ENCODE assay signal across 1 cellular context in genomic region chr11:63250162-63251050, GRCh38.
TF ChIP-seq lines count a peak whose summit lies in the region.

No MANE protein-coding gene starts in this region.

TF ChIP-seq in HepG2, 621 proteins besides CTCF, POLR2A, EP300 and RAD21 (continued from another document and continues in another):
- peak; percentile 88 for TF ChIP-seq SKIL (CRISPR knock-in tag; IDR thresholded peaks at IDR 0.05; ENCODE audit: borderline replicate concordance)
- TF ChIP-seq PCBP2 (optimal IDR thresholded peaks at IDR 0.05; ENCODE audit: low read depth, low read length, poor library complexity, severe bottlenecking): no peak
- TF ChIP-seq ZBTB37 (CRISPR knock-in tag; IDR thresholded peaks at IDR 0.05): no peak
- no peak for TF ChIP-seq MXI1 (IDR thresholded peaks at IDR 0.05; ENCODE audit: borderline replicate concordance, low read depth, low read length)
- TF ChIP-seq ZNF605 (CRISPR knock-in tag; IDR thresholded peaks at IDR 0.05): no peak
- TF ChIP-seq CSRNP1 (CRISPR knock-in tag; IDR thresholded peaks at IDR 0.05): no peak
- no peak for TF ChIP-seq ATRX (CRISPR knock-in tag; IDR thresholded peaks at IDR 0.05; ENCODE audit: borderline replicate concordance)
- TF ChIP-seq SMAD3 (CRISPR knock-in tag; IDR thresholded peaks at IDR 0.05): peak; percentile 99
- no peak for TF ChIP-seq SP140L (CRISPR knock-in tag; IDR thresholded peaks at IDR 0.05; ENCODE audit: borderline replicate concordance)
- TF ChIP-seq ZNF746 (CRISPR knock-in tag; IDR thresholded peaks at IDR 0.05): no peak
- TF ChIP-seq CHD4 (IDR thresholded peaks at IDR 0.05; ENCODE audit: borderline replicate concordance, low read length): peak; percentile 59; the same call in 1 of the 2 replicates
- peak; percentile 74 for TF ChIP-seq ZNF205 (CRISPR knock-in tag; IDR thresholded peaks at IDR 0.05)
- TF ChIP-seq KDM3A (CRISPR knock-in tag; IDR thresholded peaks at IDR 0.05; ENCODE audit: low read depth): peak; percentile 80; the same call in 1 of the 2 replicates
- no peak for TF ChIP-seq ZNF720 (CRISPR knock-in tag; IDR thresholded peaks at IDR 0.05)
- no peak for TF ChIP-seq SP1 (IDR thresholded peaks at IDR 0.05)
- no peak for TF ChIP-seq SP1 (CRISPR knock-in tag; IDR thresholded peaks at IDR 0.05)
- TF ChIP-seq ZNF282 (IDR thresholded peaks at IDR 0.05; ENCODE audit: partially characterized antibody): no peak
- no peak for TF ChIP-seq ZNF737 (CRISPR knock-in tag; IDR thresholded peaks at IDR 0.05; ENCODE audit: borderline replicate concordance)
- TF ChIP-seq KDM2A (CRISPR knock-in tag; IDR thresholded peaks at IDR 0.05; ENCODE audit: borderline replicate concordance, low read depth): no peak
- TF ChIP-seq ZC3H4 (CRISPR knock-in tag; IDR thresholded peaks at IDR 0.05; ENCODE audit: borderline replicate concordance): no peak
- no peak for TF ChIP-seq GPBP1L1 (CRISPR knock-in tag; IDR thresholded peaks at IDR 0.05)
- no peak for TF ChIP-seq ZNF138 (CRISPR knock-in tag; IDR thresholded peaks at IDR 0.05; ENCODE audit: low read depth)
- TF ChIP-seq SAP130 (CRISPR knock-in tag; IDR thresholded peaks at IDR 0.05; ENCODE audit: low read depth): peak; percentile 84
- TF ChIP-seq ZNF512 (CRISPR knock-in tag; IDR thresholded peaks at IDR 0.05): no peak
- no peak for TF ChIP-seq ZNF747 (CRISPR knock-in tag; IDR thresholded peaks at IDR 0.05; ENCODE audit: borderline replicate concordance)
- no peak for TF ChIP-seq SNAI1 (CRISPR knock-in tag; IDR thresholded peaks at IDR 0.05; ENCODE audit: borderline replicate concordance)
- TF ChIP-seq ZNF749 (CRISPR knock-in tag; IDR thresholded peaks at IDR 0.05; ENCODE audit: borderline replicate concordance): no peak
- TF ChIP-seq SP5 (CRISPR knock-in tag; IDR thresholded peaks at IDR 0.05; ENCODE audit: borderline replicate concordance, low read depth): peak; percentile 60
- TF ChIP-seq ZNF564 (CRISPR knock-in tag; IDR thresholded peaks at IDR 0.05): no peak
- no peak for TF ChIP-seq ISX (CRISPR knock-in tag; conservative IDR thresholded peaks at IDR 0.05)
- peak; percentile 100 for TF ChIP-seq GATAD2A (CRISPR knock-in tag; IDR thresholded peaks at IDR 0.05)
- TF ChIP-seq DNMT3B (CRISPR knock-in tag; conservative IDR thresholded peaks at IDR 0.05): 0 out of 2 replicates have a peak, but pooled peaks have one; percentile 45
- no peak for TF ChIP-seq NCOA1 (CRISPR knock-in tag; IDR thresholded peaks at IDR 0.05)
- no peak for TF ChIP-seq MBNL3 (CRISPR knock-in tag; conservative IDR thresholded peaks at IDR 0.05)
- no peak for TF ChIP-seq ZNF75D (CRISPR knock-in tag; IDR thresholded peaks at IDR 0.05; ENCODE audit: borderline replicate concordance)
- TF ChIP-seq HOXA3 (CRISPR knock-in tag; IDR thresholded peaks at IDR 0.05): peak; percentile 47; the same call in 1 of the 2 replicates
- no peak for TF ChIP-seq ZNF142 (CRISPR knock-in tag; IDR thresholded peaks at IDR 0.05)
- TF ChIP-seq TRIM24 (CRISPR knock-in tag; IDR thresholded peaks at IDR 0.05): peak; percentile 74
- TF ChIP-seq ZNF18 (CRISPR knock-in tag; IDR thresholded peaks at IDR 0.05; ENCODE audit: insufficient replicate concordance): no peak
- TF ChIP-seq ZNF343 (CRISPR knock-in tag; IDR thresholded peaks at IDR 0.05): no peak
- TF ChIP-seq ZNF124 (CRISPR knock-in tag; IDR thresholded peaks at IDR 0.05): peak; percentile 64; the same call in 1 of the 2 replicates
- no peak for TF ChIP-seq SIN3A (IDR thresholded peaks at IDR 0.05; ENCODE audit: borderline replicate concordance, low read depth, low read length)
- TF ChIP-seq ATF5 (CRISPR knock-in tag; IDR thresholded peaks at IDR 0.05; ENCODE audit: low read depth): no peak
- no peak for TF ChIP-seq ZNF570 (CRISPR knock-in tag; IDR thresholded peaks at IDR 0.05; ENCODE audit: borderline replicate concordance)
- no peak for TF ChIP-seq ZFX (CRISPR knock-in tag; IDR thresholded peaks at IDR 0.05; ENCODE audit: low read depth)
- no peak for TF ChIP-seq XBP1 (CRISPR knock-in tag; IDR thresholded peaks at IDR 0.05)
- no peak for TF ChIP-seq KLF15 (CRISPR knock-in tag; IDR thresholded peaks at IDR 0.05; ENCODE audit: borderline replicate concordance)
- no peak for TF ChIP-seq DDIT3 (CRISPR knock-in tag; IDR thresholded peaks at IDR 0.05)
- TF ChIP-seq KMT2A (CRISPR knock-in tag; IDR thresholded peaks at IDR 0.05): no peak
- TF ChIP-seq ZNF766 (CRISPR knock-in tag; IDR thresholded peaks at IDR 0.05; ENCODE audit: borderline replicate concordance): no peak
- no peak; the same call in 1 of the 2 replicates for TF ChIP-seq RXRA (CRISPR knock-in tag; IDR thresholded peaks at IDR 0.05)
- peak; percentile 61; the same call in 1 of the 2 replicates for TF ChIP-seq ZNF317 (CRISPR knock-in tag; IDR thresholded peaks at IDR 0.05)
- peak; percentile 79 for TF ChIP-seq ARNTL (CRISPR knock-in tag; IDR thresholded peaks at IDR 0.05)
- no peak; the same call in 1 of the 2 replicates for TF ChIP-seq TOPORS (CRISPR knock-in tag; IDR thresholded peaks at IDR 0.05)
